10 cellular contexts compared by ENCODE assay signal in the genomic region with DNA sequence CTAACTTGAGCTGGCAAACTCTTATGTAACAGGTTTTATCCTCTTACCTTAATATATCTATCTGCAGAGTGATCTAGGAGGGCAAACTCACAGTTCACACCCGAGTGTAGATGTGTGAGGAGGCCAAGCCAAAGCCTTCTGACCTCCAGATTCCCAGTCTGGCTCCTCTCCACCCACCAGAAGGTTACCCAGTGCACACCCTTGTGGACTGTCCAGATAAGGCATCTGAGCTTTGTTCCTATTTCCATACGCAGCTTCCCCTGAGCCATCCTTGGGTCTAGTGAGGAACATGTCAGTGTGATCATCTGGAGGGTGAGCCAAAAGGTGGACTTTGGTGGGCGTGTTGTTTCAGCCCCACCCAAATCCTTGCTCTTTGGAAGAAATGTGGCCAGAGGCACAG.
DNase-seq lines count a peak whose midpoint lies in the region; TF ChIP-seq lines count a peak whose summit lies in the region.
"Had no signal": no experiment of that assay in that cellular context is flagged by ENCODE, and none has a peak within 500 bp of the region (broad histone marks: within the 10 kb centered on the region; RNA-seq: fewer than 3 reads in every experiment).

No MANE protein-coding gene starts in this region.

- TF ChIP-seq CTCF in AG10803 (conservative IDR thresholded peaks at IDR 0.05; ENCODE audit: low read length) (0 out of 2 replicates have a peak, but pooled peaks have one; percentile 27), VCaP (conservative IDR thresholded peaks at IDR 0.05) (peak; percentile 40; the same call in 1 of the 2 replicates)

- H3K27me3 Mint-ChIP-seq in immature natural killer cell (ENCODE audit: low read depth in 3 of 3) = no peaks in the 10 kb centered on the region
- H3K27me3 Mint-ChIP-seq: T-cell had no signal

- no peak overlapping the region for H3K27ac Mint-ChIP-seq in immature natural killer cell
- H3K27ac Mint-ChIP-seq: T-cell had no signal

- peaks cover 1 to 13% (median 6%) of the 10 kb centered on the region in 6 donors for H3K9me3 Mint-ChIP-seq in immature natural killer cell

- H3K4me1 ChIP-seq in effector memory CD4-positive, alpha-beta T cell (ENCODE audit: control insufficient read depth, insufficient read depth, low read length, poor library complexity, severe bottlenecking) = no peaks in the 10 kb centered on the region

- no peaks in the 10 kb centered on the region for H3K36me3 Mint-ChIP-seq in immature natural killer cell
- H3K36me3 Mint-ChIP-seq: T-cell had no signal

- DNase-seq in AG10803 (ENCODE audit: low read depth) (peak; percentile 5), HuH-7 (ENCODE audit: low spot score) (peak; percentile 60), islet precursor cell (peak; percentile 73), immature natural killer cell (no peak)
- no peak for DNase-seq in activated CD8-positive, alpha-beta memory T cell treated with anti-CD3 and anti-CD28 coated beads, Interleukin-2, amount 50 U/mL, for 48 hours
- DNase-seq in activated effector memory CD4-positive, alpha-beta T cell treated with Interleukin-2 at 50 U/mL for 16 hours = no peak
- no peak for DNase-seq in effector memory CD4-positive, alpha-beta T cell
- DNase-seq: central memory CD4-positive, alpha-beta T cell; T-cell had no signal

- no peak overlapping the region for H3K27ac ChIP-seq in VCaP
- no peak overlapping the region for H3K27ac ChIP-seq in effector memory CD4-positive, alpha-beta T cell (ENCODE audit: insufficient read depth, low read length, poor library complexity, severe bottlenecking)

- H3K4me3 ChIP-seq in AG10803 (ENCODE audit: low read length) = no peak overlapping the region
- no peak overlapping the region for H3K4me3 ChIP-seq in effector memory CD4-positive, alpha-beta T cell (ENCODE audit: insufficient read depth, low read depth, low read length, poor library complexity, severe bottlenecking)

- H3K27me3 ChIP-seq in effector memory CD4-positive, alpha-beta T cell (replicated peaks; ENCODE audit: control insufficient read depth, insufficient read depth, low read length, poor library complexity, severe bottlenecking) = no peaks in the 10 kb centered on the region

- H3K36me3 ChIP-seq in effector memory CD4-positive, alpha-beta T cell (ENCODE audit: control insufficient read depth, insufficient read depth, low read length) = no peaks in the 10 kb centered on the region

- peaks cover 0 to 6% of the 10 kb centered on the region in 2 donors for H3K4me1 Mint-ChIP-seq in immature natural killer cell
- H3K4me1 Mint-ChIP-seq: T-cell had no signal

- H3K9me3 ChIP-seq in effector memory CD4-positive, alpha-beta T cell (ENCODE audit: control insufficient read depth, low read length) = no peaks in the 10 kb centered on the region

- no peak overlapping the region for H3K4me3 Mint-ChIP-seq in immature natural killer cell
- H3K4me3 Mint-ChIP-seq: T-cell had no signal

Comparison
In these comparisons a context has a peak if more than half of its experiments do, and no peak if none do; other contexts are left out.
1. DNase-seq: peak in AG10803 (single experiment), HuH-7 (single experiment) and islet precursor cell (single experiment); none in immature natural killer cell (0 of 3), activated CD8-positive, alpha-beta memory T cell treated with anti-CD3 and anti-CD28 coated beads, Interleukin-2, amount 50 U/mL, for 48 hours (single experiment), activated effector memory CD4-positive, alpha-beta T cell treated with Interleukin-2 at 50 U/mL for 16 hours (single experiment) and effector memory CD4-positive, alpha-beta T cell (0 of 3).